ENCODE assay signal across 1 cellular context in genomic region chr4:183328832-183329231, GRCh38.
TF ChIP-seq lines count a peak whose summit lies in the region.

No MANE protein-coding gene starts in this region.

TF ChIP-seq in SK-N-SH, 30 proteins besides CTCF, POLR2A, EP300 and RAD21 (continued from another document):
- TF ChIP-seq ZBTB33 (IDR thresholded peaks at IDR 0.05; ENCODE audit: borderline replicate concordance, low read depth) (no peak), POLR2AphosphoS5 (IDR thresholded peaks at IDR 0.05; ENCODE audit: low read depth, low read length) (no peak)
